ENCODE assay signal across 8 cellular contexts in genomic region chr11:125592305-125593112, GRCh38. TPM values are rescaled to one million over a fixed set of nuclear protein-coding genes. Genes with fewer than 3 reads are reported as not detected.
A peak's percentile ranks its signal among the peaks of the same experiment; 100 is the strongest.
DNase-seq lines count a peak whose midpoint lies in the region; ATAC-seq and TF ChIP-seq lines count a peak whose summit lies in the region.

STT3A (plus strand) TSS chr11:125592852; CDS start chr11:125595916, 3,064 bp downstream.

- peak; percentile 94 for DNase-seq in Calu3
- peak; percentile 96 for DNase-seq in activated CD8-positive, alpha-beta memory T cell treated with anti-CD3 and anti-CD28 coated beads, Interleukin-2, amount 50 U/mL, for 4 hours
- DNase-seq in mesenteric fat pad (ENCODE audit: low spot score), result peak; percentile 99
- DNase-seq in stimulated activated CD8-positive, alpha-beta memory T cell treated with anti-CD3 and anti-CD28 coated beads, Interleukin-15, amount 100 ng/mL, for 24 hours (ENCODE audit: low read depth), result peak; percentile 94

- H3K9me3 ChIP-seq in HUES64 (ENCODE audit: insufficient read depth, low read depth, low read length) (no peaks in the 10 kb centered on the region), OCI-LY1 (ENCODE audit: low read length) (no peaks in the 10 kb centered on the region)

- H3K4me3 ChIP-seq in HUES64 (ENCODE audit: low read length), result peak within 1 kb of the TSS; percentile 70
- H3K4me3 ChIP-seq in OCI-LY1 (ENCODE audit: low read depth, low read length, poor library complexity, severe bottlenecking), result peak within 1 kb of the TSS; percentile 88

- TF ChIP-seq CTCF in Calu3 (IDR thresholded peaks at IDR 0.05; ENCODE audit: unreplicated experiment), result no peak
- TF ChIP-seq CTCF in OCI-LY1 (IDR thresholded peaks at IDR 0.05; ENCODE audit: low read length), result no peak

- H3K79me2 ChIP-seq in OCI-LY1 (ENCODE audit: insufficient read depth, low read length), result peaks cover 33% of the 10 kb centered on the region

- peaks cover 19% of the 10 kb centered on the region for H3K4me1 Mint-ChIP-seq in Calu3 (ENCODE audit: low read depth, unreplicated experiment)

- under 1% methylated on average over 53 of the region's 55 CpGs for WGBS in HUES64

- H3F3A ChIP-seq in OCI-LY1 (ENCODE audit: insufficient read depth, low read length), result no peaks in the 10 kb centered on the region

- H3K9me2 ChIP-seq in OCI-LY1 (ENCODE audit: low read depth, low read length), result no peaks in the 10 kb centered on the region

- H3K27ac ChIP-seq in HUES64 (ENCODE audit: low read depth, low read length), result peak within 1 kb of the TSS; percentile 83
- H3K27ac ChIP-seq in OCI-LY1 (ENCODE audit: low read depth, low read length, poor library complexity, severe bottlenecking), result peak within 1 kb of the TSS; percentile 66

- no peak within 1 kb of the TSS for H2AFZ ChIP-seq in OCI-LY1 (ENCODE audit: low read length)

- H3K27me3 ChIP-seq in HUES64 (ENCODE audit: insufficient read depth, low read length) (no peaks in the 10 kb centered on the region), OCI-LY1 (ENCODE audit: insufficient read depth, low read length) (no peaks in the 10 kb centered on the region)

- BruUV-seq in Calu3 (replicated peaks; lab: Mats Ljungman, UMichigan), result no TSS peak

- H3K36me3 Mint-ChIP-seq in Calu3 (ENCODE audit: insufficient read depth, unreplicated experiment), result peaks cover 45% of the 10 kb centered on the region

- peak within 1 kb of the TSS; percentile 82 for H3K9ac ChIP-seq in HUES64 (ENCODE audit: low read depth, low read length)
- H3K9ac ChIP-seq in OCI-LY1 (ENCODE audit: low read length), result peak within 1 kb of the TSS; percentile 94

- no peaks in the 10 kb centered on the region for H4K20me1 ChIP-seq in OCI-LY1 (ENCODE audit: insufficient read depth, low read length)

- peak within 1 kb of the TSS; percentile 99 for H3K4me2 ChIP-seq in OCI-LY1 (ENCODE audit: low read length)

- peaks cover 5% of the 10 kb centered on the region; the same call in 1 of the 2 replicates for H3K4me1 ChIP-seq in HUES64 (ENCODE audit: insufficient read depth, low read length)
- peaks cover 29% of the 10 kb centered on the region for H3K4me1 ChIP-seq in OCI-LY1 (ENCODE audit: insufficient read depth, low read length, severe bottlenecking)

- peaks cover 20% of the 10 kb centered on the region for H3K36me3 ChIP-seq in HUES64 (ENCODE audit: insufficient read depth, low read length)
- peaks cover 21% of the 10 kb centered on the region for H3K36me3 ChIP-seq in OCI-LY1 (ENCODE audit: insufficient read depth, low read length)

- H3K27me3 Mint-ChIP-seq in Calu3 (ENCODE audit: unreplicated experiment), result no peaks in the 10 kb centered on the region

- H3K4me3 Mint-ChIP-seq in Calu3 (ENCODE audit: low read depth, unreplicated experiment), result peak within 1 kb of the TSS; percentile 99

- in situ Hi-C loops in endometrial microvascular endothelial cells (cut with HindIII; ENCODE audit: inconsistent ontology term, low pct_unique_long_range_greater_than_20kb, low sequenced_read_pairs), result no loop called here

- peak; percentile 97 for ATAC-seq in GM21447 (IDR thresholded peaks at IDR 0.05; ENCODE audit: unreplicated experiment)

- H3K27ac Mint-ChIP-seq in Calu3 (ENCODE audit: unreplicated experiment), result peak within 1 kb of the TSS; percentile 100

- intact Hi-C loops in Calu3 (cut with micrococcal nuclease; ENCODE audit: unreplicated experiment), result no loop called here

- no peaks in the 10 kb centered on the region for H3K9me3 Mint-ChIP-seq in Calu3 (ENCODE audit: low read depth, unreplicated experiment)

- CTCF ChIA-PET in Calu3 (lab: Charles Lee), result interaction anchor here (1.0 kb wide), 2 partner anchors 33 to 34 kb away, joined by 3 to 4 read pairs; partner anchors contain the start of gene CHEK1

RNA-seq across cellular contexts. Expression of gene STT3A, which starts in this region (rescaled TPM):
- total RNA-seq in Calu3 (2022) (139 and 168 TPM in 2 replicates), endometrial microvascular endothelial cells (ENCODE audit: inconsistent ontology term) (272 TPM), mesenteric fat pad (106 TPM)
- polyA plus RNA-seq in HUES64 (2013, experiment 1 of 2), result 119 TPM
- polyA plus RNA-seq in HUES64 (2013, experiment 2 of 2), result 120 TPM

Comparison
In these comparisons a context has a peak if more than half of its experiments do, and no peak if none do; other contexts are left out.
1. Peak in every context shown above with its lines: DNase-seq, ATAC-seq, H3K4me3 ChIP-seq and H3K27ac ChIP-seq.